ENCODE assay signal across 24 cellular contexts in genomic region chr11:112366012-112366411, GRCh38.
DNase-seq lines count a peak whose midpoint lies in the region; ATAC-seq and TF ChIP-seq lines count a peak whose summit lies in the region.
"Had no signal": no experiment of that assay in that cellular context is flagged by ENCODE, and none has a peak within 500 bp of the region (broad histone marks: within the 10 kb centered on the region; RNA-seq: fewer than 3 reads in every experiment).

No MANE protein-coding gene starts in this region.

- peaks cover 31% of the 10 kb centered on the region for H3K4me1 ChIP-seq in IMR-90 (ENCODE audit: control insufficient read depth, insufficient read depth, low read length)
- peaks cover 0 to 6% (median 0%) of the 10 kb centered on the region in 3 donors for H3K4me1 ChIP-seq in esophagus squamous epithelium
- H3K4me1 ChIP-seq in transverse colon: peaks cover 0 to 16% (median 7%) of the 10 kb centered on the region in 4 donors
- H3K4me1 ChIP-seq: BLaER1 treated with 17β-estradiol and CSF1 and Interleukin-3, amounts not matched to agents 10 nM and 100 nM had no signal

- CTCF ChIA-PET in IMR-90 (lab: Yijun Ruan, JAX): interaction anchor here (2.9 kb wide), 1 partner anchor 11 kb away, joined by 7 read pairs; no protein-coding TSS in a partner anchor

- H3K23ac ChIP-seq in IMR-90 (ENCODE audit: low read depth, low read length): peak overlapping the region; percentile 69; the same call in 1 of the 2 replicates

- H3K36me3 ChIP-seq in IMR-90 (ENCODE audit: control insufficient read depth, insufficient read depth, low read length) (no peaks in the 10 kb centered on the region), esophagus squamous epithelium (no peaks in the 10 kb centered on the region), transverse colon (no peaks in the 10 kb centered on the region)
- H3K36me3 ChIP-seq: BLaER1 treated with 17β-estradiol and CSF1 and Interleukin-3, amounts not matched to agents 10 nM and 100 nM had no signal

- H2AK9ac ChIP-seq in IMR-90 (replicated peaks; ENCODE audit: low read depth, low read length, poor library complexity): peak overlapping the region; percentile 79

- WGBS in IMR-90 (ENCODE audit: extremely low coverage in 2 of 2, insufficient read length in 1 of 2), 2 experiments: 100% methylated on average over 1 of the region's 4 CpGs; no CpG with 5 or more reads in 1 of the 2 experiments
- 91 to 94% methylated on average over 4 of the region's 4 CpGs for WGBS in esophagus squamous epithelium, 2 donors
- 89 to 91% methylated on average over 4 of the region's 4 CpGs for WGBS in transverse colon (ENCODE audit: low coverage in 1 of 2), 2 donors

- H2BK120ac ChIP-seq in IMR-90 (ENCODE audit: low read depth, low read length): peak overlapping the region; percentile 96

- no peak for ATAC-seq in IMR-90 (ENCODE audit: low read depth)
- ATAC-seq in GM19035 (IDR thresholded peaks at IDR 0.05; ENCODE audit: unreplicated experiment): no peak
- ATAC-seq: GM12878 had no signal

- peaks cover 20% of the 10 kb centered on the region for H3K4me1 Mint-ChIP-seq in nephron progenitor cell

- TF ChIP-seq POLR2A in IMR-90 (IDR thresholded peaks at IDR 0.05; ENCODE audit: low read depth, low read length) (no peak), esophagus squamous epithelium (IDR thresholded peaks at IDR 0.05) (no peak), transverse colon (IDR thresholded peaks at IDR 0.05) (no peak)

- H3K4ac ChIP-seq in IMR-90 (ENCODE audit: low read depth, low read length): peak overlapping the region; percentile 99

- TF ChIP-seq RAD21 in IMR-90 (IDR thresholded peaks at IDR 0.05; ENCODE audit: low read length): no peak

- H3K27ac ChIP-seq in IMR-90 (ENCODE audit: insufficient read depth, low read length) (peak overlapping the region; percentile 72), esophagus squamous epithelium (peak overlapping the region; percentile 48 to 80 (median 70)), transverse colon (peak overlapping the region; percentile 69 to 76 (median 72))
- H3K27ac ChIP-seq: BLaER1 treated with 17β-estradiol and CSF1 and Interleukin-3, amounts not matched to agents 10 nM and 100 nM had no signal

- H2AFZ ChIP-seq in IMR-90 (replicated peaks; ENCODE audit: low read length, poor library complexity): peak overlapping the region; percentile 4

- H3K18ac ChIP-seq in IMR-90 (ENCODE audit: low read depth, low read length): peak overlapping the region; percentile 88

- no peaks in the 10 kb centered on the region for H3K79me1 ChIP-seq in IMR-90 (ENCODE audit: low read depth in 1 of 2, low read length in 2 of 2)

- peak overlapping the region; percentile 95 for H2AK5ac ChIP-seq in IMR-90 (ENCODE audit: low read depth, low read length)

- no peaks in the 10 kb centered on the region for H3K9me3 Mint-ChIP-seq in nephron progenitor cell
- H3K9me3 Mint-ChIP-seq: CD4-positive, alpha-beta T cell; IgD-negative memory B cell had no signal

- POLR2A ChIA-PET in IMR-90 (lab: Charles Lee; ENCODE audit: unreplicated experiment): no interaction called here

- dilution Hi-C loops in IMR-90 (cut with HindIII; ENCODE audit: low sequenced_read_pairs, unreplicated experiment): no loop called here

- H3K14ac ChIP-seq in IMR-90 (replicated peaks; ENCODE audit: low read depth, low read length): peak overlapping the region; percentile 12

- intact Hi-C loops in IMR-90 (cut with micrococcal nuclease) (loop anchor here (5.0 kb wide), 1 partner anchor 144 kb away; no protein-coding TSS in a partner anchor), esophagus squamous epithelium (cut with DNase I) (no loop called here), transverse colon (cut with DNase I; ENCODE audit: low total_unique reads) (no loop called here)

- peak overlapping the region; percentile 2 for H3K27ac Mint-ChIP-seq in nephron progenitor cell
- H3K27ac Mint-ChIP-seq: CD4-positive, alpha-beta T cell; IgD-negative memory B cell had no signal

- in situ Hi-C loops in IMR-90 (cut with MboI; ENCODE audit: low sequenced_read_pairs): loop anchor here (10.0 kb wide), 1 partner anchor 141 kb away; the partner anchor contains the start of gene PTS
- in situ Hi-C loops in transverse colon (cut with MboI; ENCODE audit: low pct_ligation_motif_present in 1 of 4, low pct_unique_long_range_greater_than_20kb in 1 of 4, low sequenced_read_pairs in 3 of 4): no loop called here

- H2BK15ac ChIP-seq in IMR-90 (ENCODE audit: low read depth, low read length): peak overlapping the region; percentile 97; the same call in 2 of the 3 replicates

- DNase-seq in IMR-90: no peak
- DNase-seq in esophagus squamous epithelium (lab: John Stamatoyannopoulos, UW): no peak
- no peak for DNase-seq in nephron progenitor cell
- DNase-seq in transverse colon: no peak
- no peak for DNase-seq in hypothalamus (lab: John Stamatoyannopoulos, UW)
- no peak for DNase-seq in KG1 (lab: John Stamatoyannopoulos, UW)
- no peak for DNase-seq in NCI-H1417 treated with DMSO at 0.1 percent for 48 hours (lab: John Stamatoyannopoulos, UW)
- DNase-seq: AML-193; CD4-positive, alpha-beta T cell; DMS53; Karpas-422; NCI-H1092 treated with DMSO at 0.1 percent for 48 hours; NCI-H146; NCI-H1930; NCI-H2107; NCI-H446; NCI-H524 treated with DMSO at 0.1 percent for 48 hours; NCI-H774; SIG-M5; SK-N-SH had no signal

- H3K9ac ChIP-seq in IMR-90 (ENCODE audit: low read depth, low read length): no peak overlapping the region
- H3K9ac ChIP-seq: BLaER1 treated with 17β-estradiol and CSF1 and Interleukin-3, amounts not matched to agents 10 nM and 100 nM; SK-N-SH had no signal

- no peaks in the 10 kb centered on the region for H3K27me3 ChIP-seq in IMR-90 (ENCODE audit: control insufficient read depth, insufficient read depth, low read length)
- H3K27me3 ChIP-seq in esophagus squamous epithelium: no peaks in the 10 kb centered on the region
- no peaks in the 10 kb centered on the region for H3K27me3 ChIP-seq in transverse colon
- H3K27me3 ChIP-seq: BLaER1 treated with 17β-estradiol and CSF1 and Interleukin-3, amounts not matched to agents 10 nM and 100 nM had no signal

- peak overlapping the region; percentile 16 to 87; a peak in 2 of 4 replicates for H4K8ac ChIP-seq in IMR-90 (ENCODE audit: low read depth in 2 of 2, low read length in 2 of 2)

- no peak overlapping the region for H3K4me2 ChIP-seq in IMR-90 (ENCODE audit: low read depth, low read length)
- H3K4me2 ChIP-seq: BLaER1 treated with 17β-estradiol and CSF1 and Interleukin-3, amounts not matched to agents 10 nM and 100 nM; SK-N-SH had no signal

- H2BK5ac ChIP-seq in IMR-90 (ENCODE audit: low read depth, low read length, poor library complexity, severe bottlenecking): peak overlapping the region; percentile 79

- H4K91ac ChIP-seq in IMR-90 (ENCODE audit: insufficient read depth, low read depth, low read length): peak overlapping the region; percentile 90

- H2BK20ac ChIP-seq in IMR-90 (ENCODE audit: low read depth, low read length): peak overlapping the region; percentile 97

- no peak for TF ChIP-seq CTCF in IMR-90 (conservative IDR thresholded peaks at IDR 0.05; ENCODE audit: low read depth, low read length)
- no peak for TF ChIP-seq CTCF in esophagus squamous epithelium (IDR thresholded peaks at IDR 0.05)
- no peak for TF ChIP-seq CTCF in nephron progenitor cell (IDR thresholded peaks at IDR 0.05)
- no peak for TF ChIP-seq CTCF in transverse colon (IDR thresholded peaks at IDR 0.05)

- peak overlapping the region; percentile 84 for H4K5ac ChIP-seq in IMR-90 (ENCODE audit: low read depth, low read length)

- H3K27me3 Mint-ChIP-seq in nephron progenitor cell (ENCODE audit: low read depth, poor library complexity): peaks cover 14% of the 10 kb centered on the region
- H3K27me3 Mint-ChIP-seq: CD4-positive, alpha-beta T cell; IgD-negative memory B cell had no signal

- H3K9me1 ChIP-seq in IMR-90 (ENCODE audit: insufficient read depth, low read length): peaks cover 28% of the 10 kb centered on the region

- no TSS peak for BruUV-seq in IMR-90 (replicated peaks; lab: Mats Ljungman, UMichigan)

- H3K4me3 Mint-ChIP-seq in nephron progenitor cell: no peak overlapping the region
- H3K4me3 Mint-ChIP-seq: CD4-positive, alpha-beta T cell; IgD-negative memory B cell had no signal

- H4K20me1 ChIP-seq in IMR-90 (ENCODE audit: insufficient read depth, low read length): no peaks in the 10 kb centered on the region
- H4K20me1 ChIP-seq: BLaER1 treated with 17β-estradiol and CSF1 and Interleukin-3, amounts not matched to agents 10 nM and 100 nM had no signal

- no peak overlapping the region for H3K4me3 ChIP-seq in IMR-90 (ENCODE audit: insufficient read depth, low read depth, low read length)
- H3K4me3 ChIP-seq in esophagus squamous epithelium: no peak overlapping the region
- no peak overlapping the region for H3K4me3 ChIP-seq in transverse colon
- H3K4me3 ChIP-seq: BLaER1 treated with 17β-estradiol and CSF1 and Interleukin-3, amounts not matched to agents 10 nM and 100 nM; GM12878 had no signal

- no peaks in the 10 kb centered on the region for H3K36me3 Mint-ChIP-seq in nephron progenitor cell (ENCODE audit: low read depth)
- H3K36me3 Mint-ChIP-seq: IgD-negative memory B cell had no signal

- H3K56ac ChIP-seq in IMR-90 (ENCODE audit: extremely low read depth, insufficient read depth, low read length): 0 out of 2 replicates have a peak overlapping the region, but pooled peaks have one; percentile 80

- TF ChIP-seq EP300 in transverse colon (IDR thresholded peaks at IDR 0.05; ENCODE audit: low read depth): no peak

- H3K9me3 ChIP-seq in IMR-90 (ENCODE audit: control insufficient read depth, insufficient read depth, low read length) (no peaks in the 10 kb centered on the region), esophagus squamous epithelium (no peaks in the 10 kb centered on the region), transverse colon (no peaks in the 10 kb centered on the region)
- H3K9me3 ChIP-seq: BLaER1 treated with 17β-estradiol and CSF1 and Interleukin-3, amounts not matched to agents 10 nM and 100 nM; SK-N-SH had no signal

TF ChIP-seq in IMR-90, 13 proteins besides CTCF, POLR2A, EP300 and RAD21 (continues in another document):
- TF ChIP-seq FOS (IDR thresholded peaks at IDR 0.05; ENCODE audit: low read depth, low read length): no peak
- no peak for TF ChIP-seq RFX5 (IDR thresholded peaks at IDR 0.05; ENCODE audit: low read depth, low read length)
- no peak for TF ChIP-seq NFE2L2 (IDR thresholded peaks at IDR 0.05; ENCODE audit: low read depth, low read length)
- TF ChIP-seq MAFK (IDR thresholded peaks at IDR 0.05; ENCODE audit: low read depth, low read length): no peak
- no peak for TF ChIP-seq MAZ (IDR thresholded peaks at IDR 0.05; ENCODE audit: borderline replicate concordance, low read depth, low read length)
- TF ChIP-seq SMC3 (IDR thresholded peaks at IDR 0.05; ENCODE audit: low read depth, low read length): no peak
